34 cellular contexts compared by ENCODE assay signal in genomic region chr17:52647411-52647810, GRCh38.
"Had no signal": no experiment of that assay in that cellular context is flagged by ENCODE, and none has a peak within 500 bp of the region (broad histone marks: within the 10 kb centered on the region; RNA-seq: fewer than 3 reads in every experiment).

No MANE protein-coding gene starts in this region.

- H3K9me3 ChIP-seq: MG63 had no signal

- DNase-seq: Karpas-422, Kasumi-1, KG1, MG63, MM.1S, MV-4-11, NCI-H1048, NCI-H1092, NCI-H1092 treated with DMSO at 0.1 percent for 48 hours, NCI-H1105, NCI-H1105 treated with DMSO at 0.1 percent for 48 hours, NCI-H1417, NCI-H1417 treated with DMSO at 0.1 percent for 48 hours, NCI-H1436, NCI-H1436 treated with DMSO at 0.1 percent for 48 hours, NCI-H146, NCI-H1694, NCI-H1694 treated with DMSO at 0.1 percent for 48 hours, NCI-H187, NCI-H187 treated with DMSO at 0.1 percent for 48 hours, NCI-H1930, NCI-H2029, NCI-H2029 treated with DMSO at 0.1 percent for 48 hours, NCI-H2081, NCI-H2081 treated with DMSO at 0.1 percent for 48 hours, NCI-H2107, NCI-H2171, NCI-H2171 treated with DMSO at 0.1 percent for 48 hours, NCI-H2227 treated with DMSO at 0.1 percent for 48 hours, NCI-H226, NCI-H345, NCI-H446, NCI-H446 treated with DMSO at 0.1 percent for 48 hours had no signal

- H3K27ac ChIP-seq: KMS-11 had no signal

- H3K27me3 ChIP-seq: MG63 had no signal

- H3K36me3 ChIP-seq: MG63 had no signal

- H3K4me3 ChIP-seq: MG63 had no signal
